In genomic region chr10:3104251-3104918, GRCh38 we compare ENCODE assay signal across 14 cellular contexts. TPM values are rescaled to one million over a fixed set of nuclear protein-coding genes. Genes with fewer than 3 reads are reported as not detected.
DNase-seq lines count a peak whose midpoint lies in the region; ATAC-seq and TF ChIP-seq lines count a peak whose summit lies in the region.
"Had no signal": no experiment of that assay in that cellular context is flagged by ENCODE, and none has a peak within 500 bp of the region (broad histone marks: within the 10 kb centered on the region; RNA-seq: fewer than 3 reads in every experiment).

No MANE protein-coding gene starts in this region.

- H3K9me3 Mint-ChIP-seq in CD4-positive, alpha-beta T cell, result no peaks in the 10 kb centered on the region
- no peaks in the 10 kb centered on the region for H3K9me3 Mint-ChIP-seq in activated CD4-positive, alpha-beta T cell treated with anti-CD3 and anti-CD28 coated beads, Interleukin-2, amount 10 ng/mL, durations not matched to agents 24 days and 14 days

- H3K4me3 ChIP-seq in Panc1 (ENCODE audit: low read depth in 2 of 2, low read length in 2 of 2) (no peak overlapping the region), right cardiac atrium (ENCODE audit: low read length) (no peak overlapping the region), upper lobe of right lung (no peak overlapping the region)
- H3K4me3 ChIP-seq: transverse colon had no signal

- H3K36me3 Mint-ChIP-seq in CD4-positive, alpha-beta T cell (ENCODE audit: low read depth), result peaks cover 83% of the 10 kb centered on the region
- H3K36me3 Mint-ChIP-seq in activated CD4-positive, alpha-beta T cell treated with anti-CD3 and anti-CD28 coated beads, Interleukin-2, amount 10 ng/mL, durations not matched to agents 24 days and 14 days (ENCODE audit: low read depth), result peaks cover 76% of the 10 kb centered on the region

- in situ Hi-C loops in Panc1 (cut with HindIII; ENCODE audit: low pct_unique_long_range_greater_than_20kb, low sequenced_read_pairs), result no loop called here

- H3K4me1 ChIP-seq in Panc1 (ENCODE audit: control insufficient read depth, insufficient read depth, low read length) (no peaks in the 10 kb centered on the region), right cardiac atrium (ENCODE audit: control insufficient read depth, insufficient read depth, low read length) (no peaks in the 10 kb centered on the region), upper lobe of right lung (peaks cover 3% of the 10 kb centered on the region)

- intact Hi-C loops in Panc1 (cut with micrococcal nuclease; ENCODE audit: unreplicated experiment), result no loop called here
- intact Hi-C loops in right cardiac atrium (cut with DNase I), result no loop called here
- intact Hi-C loops in CD4-positive, alpha-beta T cell (cut with DNase I, micrococcal nuclease), result no loop called here
- intact Hi-C loops in upper lobe of right lung (cut with DNase I), result no loop called here
- intact Hi-C loops in activated CD4-positive, alpha-beta T cell treated with anti-CD3 and anti-CD28 coated beads, Interleukin-2, amount 10 ng/mL, durations not matched to agents 24 days and 14 days (cut with micrococcal nuclease), result no loop called here

- 71% methylated on average over 28 of the region's 28 CpGs for WGBS in right cardiac atrium

- H3K27ac ChIP-seq in Panc1 (ENCODE audit: low read length), result no peak overlapping the region
- H3K27ac ChIP-seq in cingulate gyrus (ENCODE audit: low read depth, low read length), result peak overlapping the region; percentile 81
- H3K27ac ChIP-seq in right cardiac atrium (ENCODE audit: low read length), result peak overlapping the region; percentile 9
- no peak overlapping the region for H3K27ac ChIP-seq in CD4-positive, alpha-beta T cell (ENCODE audit: low read depth, low read length)
- no peak overlapping the region for H3K27ac ChIP-seq in upper lobe of right lung

- no peaks in the 10 kb centered on the region for H3K27me3 Mint-ChIP-seq in CD4-positive, alpha-beta T cell
- no peaks in the 10 kb centered on the region for H3K27me3 Mint-ChIP-seq in activated CD4-positive, alpha-beta T cell treated with anti-CD3 and anti-CD28 coated beads, Interleukin-2, amount 10 ng/mL, durations not matched to agents 24 days and 14 days

- TF ChIP-seq CTCF in Panc1 (IDR thresholded peaks at IDR 0.05), result no peak
- no peak for TF ChIP-seq CTCF in CD4-positive, alpha-beta T cell (IDR thresholded peaks at IDR 0.05)
- no peak for TF ChIP-seq CTCF in upper lobe of right lung (IDR thresholded peaks at IDR 0.05)

- H3K4me1 Mint-ChIP-seq in CD4-positive, alpha-beta T cell (ENCODE audit: low read depth), result no peaks in the 10 kb centered on the region
- H3K4me1 Mint-ChIP-seq in activated CD4-positive, alpha-beta T cell treated with anti-CD3 and anti-CD28 coated beads, Interleukin-2, amount 10 ng/mL, durations not matched to agents 24 days and 14 days, result peaks cover 4% of the 10 kb centered on the region

- BruUV-seq in Panc1 (replicated peaks; lab: Mats Ljungman, UMichigan), result no TSS peak

- H3K27me3 ChIP-seq in Panc1 (ENCODE audit: control insufficient read depth, insufficient read depth, low read length), result no peaks in the 10 kb centered on the region
- H3K27me3 ChIP-seq in right cardiac atrium (ENCODE audit: control insufficient read depth, insufficient read depth), result no peaks in the 10 kb centered on the region
- no peaks in the 10 kb centered on the region for H3K27me3 ChIP-seq in CD4-positive, alpha-beta T cell (ENCODE audit: control insufficient read depth, insufficient read depth, low read length)
- H3K27me3 ChIP-seq in upper lobe of right lung, result no peaks in the 10 kb centered on the region
- H3K27me3 ChIP-seq: transverse colon had no signal

- no peaks in the 10 kb centered on the region for H3K9me3 ChIP-seq in Panc1 (ENCODE audit: control insufficient read depth, insufficient read depth, low read depth, low read length)
- no peaks in the 10 kb centered on the region for H3K9me3 ChIP-seq in right cardiac atrium (ENCODE audit: control insufficient read depth, low read length)
- H3K9me3 ChIP-seq in CD4-positive, alpha-beta T cell (ENCODE audit: control insufficient read depth, low read length), result no peaks in the 10 kb centered on the region
- H3K9me3 ChIP-seq in upper lobe of right lung, result no peaks in the 10 kb centered on the region
- H3K9me3 ChIP-seq: transverse colon had no signal

- no peak overlapping the region for H3K27ac Mint-ChIP-seq in CD4-positive, alpha-beta T cell
- no peak overlapping the region for H3K27ac Mint-ChIP-seq in activated CD4-positive, alpha-beta T cell treated with anti-CD3 and anti-CD28 coated beads, Interleukin-2, amount 10 ng/mL, durations not matched to agents 24 days and 14 days

- 0 out of 2 replicates have a peak, but pooled peaks have one; percentile 13 for ATAC-seq in Panc1
- ATAC-seq in right cardiac atrium, result peak; percentile 43 to 52
- no peak for ATAC-seq in CD4-positive, alpha-beta T cell (ENCODE audit: poor library complexity)
- ATAC-seq in upper lobe of right lung, result no peak

- POLR2A ChIA-PET in Panc1 (lab: Charles Lee), result no interaction called here
- POLR2A ChIA-PET in CD4-positive, alpha-beta T cell (lab: Charles Lee), result no interaction called here

- peaks cover 10% of the 10 kb centered on the region for H3K36me3 ChIP-seq in Panc1 (ENCODE audit: control insufficient read depth, insufficient read depth, low read length)
- H3K36me3 ChIP-seq in upper lobe of right lung, result peaks cover 7% of the 10 kb centered on the region

- H3K4me3 Mint-ChIP-seq in CD4-positive, alpha-beta T cell, result no peak overlapping the region
- H3K4me3 Mint-ChIP-seq in activated CD4-positive, alpha-beta T cell treated with anti-CD3 and anti-CD28 coated beads, Interleukin-2, amount 10 ng/mL, durations not matched to agents 24 days and 14 days, result no peak overlapping the region

- DNase-seq in Panc1 (ENCODE audit: low read depth, low spot score) (no peak), right cardiac atrium (peak; percentile 65 to 80 (median 79)), putamen (ENCODE audit: low spot score) (peak; percentile 61), upper lobe of right lung (no peak), retina (no peak)
- DNase-seq in CD4-positive, alpha-beta T cell, result no peak
- no peak for DNase-seq in activated CD4-positive, alpha-beta T cell treated with anti-CD3 and anti-CD28 coated beads, Interleukin-2, amount 10 ng/mL, durations not matched to agents 24 days and 14 days
- DNase-seq: activated CD8-positive, alpha-beta memory T cell treated with anti-CD3 and anti-CD28 coated beads for 24 hours; activated effector memory CD4-positive, alpha-beta T cell treated with anti-CD3 and anti-CD28 coated beads, Interleukin-2, amount 50 U/mL, for 16 hours; NCI-H187; NCI-H524; stimulated activated CD4-positive, alpha-beta T cell treated with anti-CD3 and anti-CD28 coated beads, Interleukin-2, amount 100 ng/mL, for 24 hours; transverse colon had no signal

- CTCF ChIA-PET in Panc1 (lab: Charles Lee), result no interaction called here
- CTCF ChIA-PET in CD4-positive, alpha-beta T cell (lab: Charles Lee), result no interaction called here

RNA-seq across cellular contexts. Expression of gene PFKP, which starts 37.0 kb away (rescaled TPM):
- 232 TPM for total RNA-seq in Panc1 (2021; ENCODE audit: unreplicated experiment)
- 436 TPM for polyA plus RNA-seq in Panc1 (2012; ENCODE audit: insufficient read length)
- total RNA-seq in right cardiac atrium, result 100 to 1,000 TPM in 3 of 4 donors, 10 to 100 TPM in 1; 88.7 to 120 (median 114) TPM
- polyA plus RNA-seq in right cardiac atrium, result 86.8 TPM
- total RNA-seq in CD4-positive, alpha-beta T cell, result 10 to 100 TPM; 32.2 to 38.9 TPM
- 29.3 TPM for total RNA-seq in upper lobe of right lung
- 284 and 294 TPM in 2 replicates for total RNA-seq in activated CD4-positive, alpha-beta T cell treated with anti-CD3 and anti-CD28 coated beads, Interleukin-2, amount 10 ng/mL, durations not matched to agents 24 days and 14 days

Comparison
In these comparisons a context has a peak if more than half of its experiments do, and no peak if none do; other contexts are left out.
1. ATAC-seq: peak in Panc1 (single experiment) and right cardiac atrium (2 of 2); none in CD4-positive, alpha-beta T cell (single experiment) and upper lobe of right lung (single experiment).
2. DNase-seq: peak in right cardiac atrium (3 of 3) and putamen (single experiment); none in Panc1 (single experiment), CD4-positive, alpha-beta T cell (0 of 10), upper lobe of right lung (single experiment), activated CD4-positive, alpha-beta T cell treated with anti-CD3 and anti-CD28 coated beads, Interleukin-2, amount 10 ng/mL, durations not matched to agents 24 days and 14 days (single experiment) and retina (single experiment).
3. H3K27ac ChIP-seq: peak in cingulate gyrus (single experiment) and right cardiac atrium (single experiment); none in Panc1 (single experiment), CD4-positive, alpha-beta T cell (single experiment) and upper lobe of right lung (single experiment).